Comparison of ENCODE assay signal across 1 cellular context in genomic region chr18:63969965-63970802, GRCh38.
TF ChIP-seq lines count a peak whose summit lies in the region.

A gene with protein sequence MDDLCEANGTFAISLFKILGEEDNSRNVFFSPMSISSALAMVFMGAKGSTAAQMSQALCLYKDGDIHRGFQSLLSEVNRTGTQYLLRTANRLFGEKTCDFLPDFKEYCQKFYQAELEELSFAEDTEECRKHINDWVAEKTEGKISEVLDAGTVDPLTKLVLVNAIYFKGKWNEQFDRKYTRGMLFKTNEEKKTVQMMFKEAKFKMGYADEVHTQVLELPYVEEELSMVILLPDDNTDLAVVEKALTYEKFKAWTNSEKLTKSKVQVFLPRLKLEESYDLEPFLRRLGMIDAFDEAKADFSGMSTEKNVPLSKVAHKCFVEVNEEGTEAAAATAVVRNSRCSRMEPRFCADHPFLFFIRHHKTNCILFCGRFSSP (plus strand): TSS chr18:63970081. CDS start chr18:63978309, 8,228 bp downstream.

TF ChIP-seq in HEK293, 187 proteins besides CTCF, POLR2A, EP300 and RAD21 (continued from another document and continues in another):
- TF ChIP-seq, protein P1, sequence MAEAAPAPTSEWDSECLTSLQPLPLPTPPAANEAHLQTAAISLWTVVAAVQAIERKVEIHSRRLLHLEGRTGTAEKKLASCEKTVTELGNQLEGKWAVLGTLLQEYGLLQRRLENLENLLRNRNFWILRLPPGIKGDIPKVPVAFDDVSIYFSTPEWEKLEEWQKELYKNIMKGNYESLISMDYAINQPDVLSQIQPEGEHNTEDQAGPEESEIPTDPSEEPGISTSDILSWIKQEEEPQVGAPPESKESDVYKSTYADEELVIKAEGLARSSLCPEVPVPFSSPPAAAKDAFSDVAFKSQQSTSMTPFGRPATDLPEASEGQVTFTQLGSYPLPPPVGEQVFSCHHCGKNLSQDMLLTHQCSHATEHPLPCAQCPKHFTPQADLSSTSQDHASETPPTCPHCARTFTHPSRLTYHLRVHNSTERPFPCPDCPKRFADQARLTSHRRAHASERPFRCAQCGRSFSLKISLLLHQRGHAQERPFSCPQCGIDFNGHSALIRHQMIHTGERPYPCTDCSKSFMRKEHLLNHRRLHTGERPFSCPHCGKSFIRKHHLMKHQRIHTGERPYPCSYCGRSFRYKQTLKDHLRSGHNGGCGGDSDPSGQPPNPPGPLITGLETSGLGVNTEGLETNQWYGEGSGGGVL (tag by site-specific recombination; IDR thresholded peaks at IDR 0.05), result peak; percentile 90
- TF ChIP-seq KLF9 (tag by site-specific recombination; IDR thresholded peaks at IDR 0.05; ENCODE audit: low read depth), result peak; percentile 30; the same call in 1 of the 2 replicates
- TF ChIP-seq ZNF843 (tag by site-specific recombination; IDR thresholded peaks at IDR 0.05), result 0 out of 2 replicates have a peak, but pooled peaks have one; percentile 13
- peak; percentile 69; the same call in 1 of the 2 replicates for TF ChIP-seq KLF8 (tag by site-specific recombination; IDR thresholded peaks at IDR 0.05)
- TF ChIP-seq ZBTB8A (tag by site-specific recombination; IDR thresholded peaks at IDR 0.05), result 0 out of 2 replicates have a peak, but pooled peaks have one; percentile 29
- TF ChIP-seq, protein P2, sequence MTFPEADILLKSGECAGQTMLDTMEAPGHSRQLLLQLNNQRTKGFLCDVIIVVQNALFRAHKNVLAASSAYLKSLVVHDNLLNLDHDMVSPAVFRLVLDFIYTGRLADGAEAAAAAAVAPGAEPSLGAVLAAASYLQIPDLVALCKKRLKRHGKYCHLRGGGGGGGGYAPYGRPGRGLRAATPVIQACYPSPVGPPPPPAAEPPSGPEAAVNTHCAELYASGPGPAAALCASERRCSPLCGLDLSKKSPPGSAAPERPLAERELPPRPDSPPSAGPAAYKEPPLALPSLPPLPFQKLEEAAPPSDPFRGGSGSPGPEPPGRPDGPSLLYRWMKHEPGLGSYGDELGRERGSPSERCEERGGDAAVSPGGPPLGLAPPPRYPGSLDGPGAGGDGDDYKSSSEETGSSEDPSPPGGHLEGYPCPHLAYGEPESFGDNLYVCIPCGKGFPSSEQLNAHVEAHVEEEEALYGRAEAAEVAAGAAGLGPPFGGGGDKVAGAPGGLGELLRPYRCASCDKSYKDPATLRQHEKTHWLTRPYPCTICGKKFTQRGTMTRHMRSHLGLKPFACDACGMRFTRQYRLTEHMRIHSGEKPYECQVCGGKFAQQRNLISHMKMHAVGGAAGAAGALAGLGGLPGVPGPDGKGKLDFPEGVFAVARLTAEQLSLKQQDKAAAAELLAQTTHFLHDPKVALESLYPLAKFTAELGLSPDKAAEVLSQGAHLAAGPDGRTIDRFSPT (tag by site-specific recombination; IDR thresholded peaks at IDR 0.05), result no peak; the same call in 1 of the 2 replicates
- no peak for TF ChIP-seq ZNF654 (tag by site-specific recombination; IDR thresholded peaks at IDR 0.05; ENCODE audit: low read depth)
- peak; percentile 88 for TF ChIP-seq ZNF629 (tag by site-specific recombination; IDR thresholded peaks at IDR 0.05)
- TF ChIP-seq KLF1 (tag by site-specific recombination; IDR thresholded peaks at IDR 0.05), result peak; percentile 71
- TF ChIP-seq ZBTB20 (tag by site-specific recombination; IDR thresholded peaks at IDR 0.05), result peak; percentile 81; the same call in 1 of the 2 replicates
- TF ChIP-seq SCRT2 (tag by site-specific recombination; IDR thresholded peaks at IDR 0.05), result peak; percentile 77
- 0 out of 2 replicates have a peak, but pooled peaks have one; percentile 43 for TF ChIP-seq ZSCAN5A (tag by site-specific recombination; IDR thresholded peaks at IDR 0.05)
- 0 out of 2 replicates have a peak, but pooled peaks have one; percentile 12 for TF ChIP-seq ZNF423 (tag by site-specific recombination; IDR thresholded peaks at IDR 0.05)
- TF ChIP-seq, protein P3, sequence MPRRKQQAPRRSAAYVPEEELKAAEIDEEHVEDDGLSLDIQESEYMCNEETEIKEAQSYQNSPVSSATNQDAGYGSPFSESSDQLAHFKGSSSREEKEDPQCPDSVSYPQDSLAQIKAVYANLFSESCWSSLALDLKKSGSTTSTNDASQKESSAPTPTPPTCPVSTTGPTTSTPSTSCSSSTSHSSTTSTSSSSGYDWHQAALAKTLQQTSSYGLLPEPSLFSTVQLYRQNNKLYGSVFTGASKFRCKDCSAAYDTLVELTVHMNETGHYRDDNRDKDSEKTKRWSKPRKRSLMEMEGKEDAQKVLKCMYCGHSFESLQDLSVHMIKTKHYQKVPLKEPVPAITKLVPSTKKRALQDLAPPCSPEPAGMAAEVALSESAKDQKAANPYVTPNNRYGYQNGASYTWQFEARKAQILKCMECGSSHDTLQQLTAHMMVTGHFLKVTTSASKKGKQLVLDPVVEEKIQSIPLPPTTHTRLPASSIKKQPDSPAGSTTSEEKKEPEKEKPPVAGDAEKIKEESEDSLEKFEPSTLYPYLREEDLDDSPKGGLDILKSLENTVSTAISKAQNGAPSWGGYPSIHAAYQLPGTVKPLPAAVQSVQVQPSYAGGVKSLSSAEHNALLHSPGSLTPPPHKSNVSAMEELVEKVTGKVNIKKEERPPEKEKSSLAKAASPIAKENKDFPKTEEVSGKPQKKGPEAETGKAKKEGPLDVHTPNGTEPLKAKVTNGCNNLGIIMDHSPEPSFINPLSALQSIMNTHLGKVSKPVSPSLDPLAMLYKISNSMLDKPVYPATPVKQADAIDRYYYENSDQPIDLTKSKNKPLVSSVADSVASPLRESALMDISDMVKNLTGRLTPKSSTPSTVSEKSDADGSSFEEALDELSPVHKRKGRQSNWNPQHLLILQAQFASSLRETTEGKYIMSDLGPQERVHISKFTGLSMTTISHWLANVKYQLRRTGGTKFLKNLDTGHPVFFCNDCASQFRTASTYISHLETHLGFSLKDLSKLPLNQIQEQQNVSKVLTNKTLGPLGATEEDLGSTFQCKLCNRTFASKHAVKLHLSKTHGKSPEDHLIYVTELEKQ (tag by site-specific recombination; IDR thresholded peaks at IDR 0.05; ENCODE audit: borderline replicate concordance), result no peak
- no peak for TF ChIP-seq GLI4 (tag by site-specific recombination; IDR thresholded peaks at IDR 0.05)
- no peak for TF ChIP-seq SALL2 (tag by site-specific recombination; IDR thresholded peaks at IDR 0.05; ENCODE audit: borderline replicate concordance)
- peak; percentile 73; the same call in 1 of the 2 replicates for TF ChIP-seq ZFP37 (tag by site-specific recombination; IDR thresholded peaks at IDR 0.05)
- peak; percentile 79 for TF ChIP-seq ZIC2 (tag by site-specific recombination; IDR thresholded peaks at IDR 0.05)
- TF ChIP-seq ZBTB10 (tag by site-specific recombination; IDR thresholded peaks at IDR 0.05), result peak; percentile 43
- peak; percentile 59 for TF ChIP-seq ZBTB48 (tag by site-specific recombination; IDR thresholded peaks at IDR 0.05)
- TF ChIP-seq KLF10 (tag by site-specific recombination; IDR thresholded peaks at IDR 0.05), result peak; percentile 44; the same call in 1 of the 2 replicates
- TF ChIP-seq ZNF112 (tag by site-specific recombination; IDR thresholded peaks at IDR 0.05), result no peak
- TF ChIP-seq, protein P4, sequence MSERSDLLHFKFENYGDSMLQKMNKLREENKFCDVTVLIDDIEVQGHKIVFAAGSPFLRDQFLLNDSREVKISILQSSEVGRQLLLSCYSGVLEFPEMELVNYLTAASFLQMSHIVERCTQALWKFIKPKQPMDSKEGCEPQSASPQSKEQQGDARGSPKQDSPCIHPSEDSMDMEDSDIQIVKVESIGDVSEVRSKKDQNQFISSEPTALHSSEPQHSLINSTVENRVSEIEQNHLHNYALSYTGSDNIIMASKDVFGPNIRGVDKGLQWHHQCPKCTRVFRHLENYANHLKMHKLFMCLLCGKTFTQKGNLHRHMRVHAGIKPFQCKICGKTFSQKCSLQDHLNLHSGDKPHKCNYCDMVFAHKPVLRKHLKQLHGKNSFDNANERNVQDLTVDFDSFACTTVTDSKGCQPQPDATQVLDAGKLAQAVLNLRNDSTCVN (tag by site-specific recombination; optimal IDR thresholded peaks at IDR 0.05), result peak; percentile 37
- no peak for TF ChIP-seq ZNF148 (tag by site-specific recombination; IDR thresholded peaks at IDR 0.05; ENCODE audit: borderline replicate concordance)
- TF ChIP-seq ZSCAN16 (tag by site-specific recombination; IDR thresholded peaks at IDR 0.05), result no peak
- TF ChIP-seq ZEB2 (tag by site-specific recombination; IDR thresholded peaks at IDR 0.05), result peak; percentile 59; the same call in 1 of the 2 replicates
- no peak for TF ChIP-seq ZNF639 (tag by site-specific recombination; IDR thresholded peaks at IDR 0.05)
- TF ChIP-seq, protein P5, sequence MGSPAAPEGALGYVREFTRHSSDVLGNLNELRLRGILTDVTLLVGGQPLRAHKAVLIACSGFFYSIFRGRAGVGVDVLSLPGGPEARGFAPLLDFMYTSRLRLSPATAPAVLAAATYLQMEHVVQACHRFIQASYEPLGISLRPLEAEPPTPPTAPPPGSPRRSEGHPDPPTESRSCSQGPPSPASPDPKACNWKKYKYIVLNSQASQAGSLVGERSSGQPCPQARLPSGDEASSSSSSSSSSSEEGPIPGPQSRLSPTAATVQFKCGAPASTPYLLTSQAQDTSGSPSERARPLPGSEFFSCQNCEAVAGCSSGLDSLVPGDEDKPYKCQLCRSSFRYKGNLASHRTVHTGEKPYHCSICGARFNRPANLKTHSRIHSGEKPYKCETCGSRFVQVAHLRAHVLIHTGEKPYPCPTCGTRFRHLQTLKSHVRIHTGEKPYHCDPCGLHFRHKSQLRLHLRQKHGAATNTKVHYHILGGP (tag by site-specific recombination; IDR thresholded peaks at IDR 0.05), result 0 out of 2 replicates have a peak, but pooled peaks have one; percentile 19
- peak; percentile 98 for TF ChIP-seq ZXDB (tag by site-specific recombination; IDR thresholded peaks at IDR 0.05)
- TF ChIP-seq ZNF350 (tag by site-specific recombination; IDR thresholded peaks at IDR 0.05), result no peak
- peak; percentile 97 for TF ChIP-seq GLIS2 (tag by site-specific recombination; IDR thresholded peaks at IDR 0.05)
- no peak for TF ChIP-seq ZNF510 (tag by site-specific recombination; IDR thresholded peaks at IDR 0.05; ENCODE audit: insufficient replicate concordance)
- peak; percentile 65 for TF ChIP-seq ZNF692 (tag by site-specific recombination; IDR thresholded peaks at IDR 0.05)
- no peak for TF ChIP-seq ZNF747 (tag by site-specific recombination; IDR thresholded peaks at IDR 0.05)
- no peak for TF ChIP-seq ZNF776 (tag by site-specific recombination; IDR thresholded peaks at IDR 0.05; ENCODE audit: borderline replicate concordance)
- TF ChIP-seq ZNF596 (tag by site-specific recombination; IDR thresholded peaks at IDR 0.05), result no peak
